16 cellular contexts compared by ENCODE assay signal in the genomic region with DNA sequence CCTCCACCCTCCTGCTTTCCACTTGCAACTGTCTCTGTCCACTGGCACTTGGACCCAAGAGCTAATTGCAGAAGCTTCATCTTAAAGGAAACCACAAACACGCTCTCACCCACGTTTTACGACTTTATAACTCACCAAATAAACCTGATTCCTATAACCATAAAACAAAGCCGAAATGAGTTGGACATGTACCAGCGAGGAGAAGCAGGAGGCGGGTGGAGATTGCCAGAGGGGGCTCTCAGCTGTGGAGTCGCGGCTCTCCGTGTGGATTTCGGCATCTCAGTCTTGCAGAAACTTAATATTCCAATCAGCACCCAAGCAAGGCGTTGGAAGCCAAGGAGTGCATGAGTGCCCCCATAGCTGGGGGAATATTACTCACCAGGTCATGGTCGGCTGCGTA.
DNase-seq lines count a peak whose midpoint lies in the region; ATAC-seq and TF ChIP-seq lines count a peak whose summit lies in the region.
"Had no signal": no experiment of that assay in that cellular context is flagged by ENCODE, and none has a peak within 500 bp of the region (broad histone marks: within the 10 kb centered on the region; RNA-seq: fewer than 3 reads in every experiment).

No MANE protein-coding gene starts in this region.

- no peak overlapping the region for H3K27ac Mint-ChIP-seq in T-cell
- H3K27ac Mint-ChIP-seq: activated CD8-positive, alpha-beta T cell treated with anti-CD3 and anti-CD28 coated beads for 36 hours had no signal

- peak; percentile 33 for DNase-seq in A172 (ENCODE audit: low spot score)
- DNase-seq in GM04504 (ENCODE audit: low read depth), result peak; percentile 32
- DNase-seq in RWPE1 (ENCODE audit: low spot score), result no peak
- DNase-seq in left colon, result peak; percentile 42 to 45
- no peak for DNase-seq in SHP77 treated with DMSO at 0.1 percent for 48 hours (lab: John Stamatoyannopoulos, UW)
- no peak for DNase-seq in activated T-cell treated with anti-CD3 and anti-CD28 coated beads, Interleukin-2, amount 50 U/mL, for 48 hours
- DNase-seq in T-cell, result no peak
- DNase-seq: activated CD8-positive, alpha-beta T cell treated with anti-CD3 and anti-CD28 coated beads for 36 hours; Calu3; cerebellar nuclear complex; NCI-H1436 treated with DMSO at 0.1 percent for 48 hours; NCI-H446; sigmoid colon; SW 1271 had no signal

- no peak overlapping the region for H3K4me3 Mint-ChIP-seq in T-cell
- H3K4me3 Mint-ChIP-seq: activated CD8-positive, alpha-beta T cell treated with anti-CD3 and anti-CD28 coated beads for 36 hours had no signal

- H3K36me3 Mint-ChIP-seq in T-cell, result no peaks in the 10 kb centered on the region

- H3K27me3 Mint-ChIP-seq in T-cell, result peaks cover 36 to 42% of the 10 kb centered on the region in 2 donors

- peak overlapping the region; percentile 56; the same call in 1 of the 2 replicates for H3K27ac ChIP-seq in RWPE1
- H3K27ac ChIP-seq: neutrophil, sigmoid colon had no signal

- CTCF ChIA-PET in RWPE1 (lab: Yijun Ruan, JAX) (interaction anchor here (0.5 kb wide), 1 partner anchor 18 kb away, joined by 3 read pairs; no protein-coding TSS in a partner anchor), T-cell (lab: Charles Lee) (no interaction called here)

- ATAC-seq in left colon (peak; percentile 80), HG03342 (IDR thresholded peaks at IDR 0.05; ENCODE audit: unreplicated experiment) (no peak), T-cell (replicated peaks in 1 of 4) (no peak)
- ATAC-seq: activated CD8-positive, alpha-beta T cell treated with anti-CD3 and anti-CD28 coated beads for 36 hours had no signal

- H3K9me3 Mint-ChIP-seq in T-cell, result peaks cover 6 to 11% (median 11%) of the 10 kb centered on the region in 3 donors

- no peaks in the 10 kb centered on the region for H3K4me1 Mint-ChIP-seq in T-cell

- TF ChIP-seq CTCF in RWPE1 (conservative IDR thresholded peaks at IDR 0.05; ENCODE audit: low read depth), result no peak

- POLR2A ChIA-PET in RWPE1 (lab: Yijun Ruan, JAX; ENCODE audit: low non-redundant PET), result no interaction called here
- POLR2A ChIA-PET in T-cell (lab: Charles Lee), result no interaction called here

- intact Hi-C loops in left colon (cut with DNase I, micrococcal nuclease), result no loop called here

Comparison
In these comparisons a context has a peak if more than half of its experiments do, and no peak if none do; other contexts are left out.
1. DNase-seq: peak in A172 (single experiment), GM04504 (single experiment) and left colon (2 of 2); none in RWPE1 (single experiment), SHP77 treated with DMSO at 0.1 percent for 48 hours (single experiment), activated T-cell treated with anti-CD3 and anti-CD28 coated beads, Interleukin-2, amount 50 U/mL, for 48 hours (0 of 2) and T-cell (0 of 34).